In the genomic region with DNA sequence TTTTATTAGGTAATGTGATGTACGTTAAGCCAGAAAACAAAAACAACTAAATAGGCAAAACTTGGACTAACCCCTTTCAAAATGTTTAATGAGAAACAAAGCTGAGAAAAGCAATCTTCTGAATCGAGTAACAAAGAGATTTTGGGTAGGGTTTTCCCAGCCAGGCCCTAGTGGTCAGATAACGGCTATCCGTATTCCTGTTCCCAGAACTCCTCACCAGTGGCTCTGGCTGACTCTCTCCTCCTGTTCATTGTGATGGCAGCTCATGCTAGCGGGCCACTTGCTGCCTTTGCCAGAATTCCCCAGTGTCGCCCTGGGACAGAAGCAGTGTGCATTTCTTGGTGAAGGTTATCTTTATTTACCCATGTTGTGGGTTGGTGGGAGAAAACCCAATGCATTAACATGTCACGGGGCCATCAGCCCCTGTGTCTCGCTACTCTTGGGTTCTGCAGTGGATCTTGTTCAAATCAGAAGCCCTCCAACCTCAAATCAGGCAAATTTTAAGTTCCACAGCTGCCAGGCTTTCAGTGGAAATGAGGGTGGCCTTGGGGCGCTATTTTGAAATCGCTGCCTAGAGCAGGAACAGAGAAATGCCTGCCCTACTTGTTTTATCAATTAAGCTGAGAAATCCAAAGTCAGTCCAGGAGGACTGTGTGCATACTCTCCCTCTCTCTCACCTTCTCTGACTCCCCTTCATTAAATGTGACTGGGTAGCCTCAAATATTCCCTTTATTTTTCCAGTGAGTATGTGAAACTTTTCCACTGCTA, we compare ENCODE assay signal across 2 cellular contexts.
TF ChIP-seq lines count a peak whose summit lies in the region.

No MANE protein-coding gene starts in this region.

TF ChIP-seq in HEK293T, 16 proteins besides CTCF, POLR2A, EP300 and RAD21 (continued from another document):
- no peak for TF ChIP-seq LEF1 (IDR thresholded peaks at IDR 0.05; ENCODE audit: borderline replicate concordance)
- TF ChIP-seq FOXK2 (IDR thresholded peaks at IDR 0.05), result no peak
- TF ChIP-seq TARDBP (IDR thresholded peaks at IDR 0.05), result no peak
- TF ChIP-seq ELF4 (IDR thresholded peaks at IDR 0.05), result no peak
- no peak for TF ChIP-seq HDGF (IDR thresholded peaks at IDR 0.05; ENCODE audit: borderline replicate concordance)
- no peak for TF ChIP-seq SUZ12 (IDR thresholded peaks at IDR 0.05)
- no peak for TF ChIP-seq SP1 (IDR thresholded peaks at IDR 0.05)

TF ChIP-seq in K562, 482 proteins besides CTCF, POLR2A, EP300 and RAD21 (continued from another document):
- no peak for TF ChIP-seq CREB5 (CRISPR knock-in tag; IDR thresholded peaks at IDR 0.05)
- no peak for TF ChIP-seq CBX8 (IDR thresholded peaks at IDR 0.05; ENCODE audit: borderline replicate concordance, extremely low read depth, low read depth, low read length, poor library complexity, severe bottlenecking)
- TF ChIP-seq ZNF274 (IDR thresholded peaks at IDR 0.05; ENCODE audit: borderline replicate concordance, low read depth, low read length), result no peak
- no peak for TF ChIP-seq NR2C1 (IDR thresholded peaks at IDR 0.05)
- no peak for TF ChIP-seq NR2C1 (tag; IDR thresholded peaks at IDR 0.05)
- no peak for TF ChIP-seq ILK (tag; IDR thresholded peaks at IDR 0.05; ENCODE audit: borderline replicate concordance, low read depth)
- TF ChIP-seq BCLAF1 (IDR thresholded peaks at IDR 0.05; ENCODE audit: borderline replicate concordance in 1 of 2, control insufficient read depth in 1 of 2, low read depth in 2 of 2, low read length in 1 of 2), result no peak
- TF ChIP-seq VEZF1 (CRISPR knock-in tag; IDR thresholded peaks at IDR 0.05), result no peak
- no peak for TF ChIP-seq CCNT2 (IDR thresholded peaks at IDR 0.05; ENCODE audit: borderline replicate concordance, extremely low read depth, insufficient read length, low read depth, low read length)
